ENCODE assay signal across 36 cellular contexts in genomic region chr11:41989173-41989572, GRCh38.
"Had no signal": no experiment of that assay in that cellular context is flagged by ENCODE, and none has a peak within 500 bp of the region (broad histone marks: within the 10 kb centered on the region; RNA-seq: fewer than 3 reads in every experiment).

No MANE protein-coding gene starts in this region.

- H3K4me3 Mint-ChIP-seq: activated CD4-positive, alpha-beta T cell treated with anti-CD3 and anti-CD28 coated beads, Interleukin-2, amount 10 ng/mL, durations not matched to agents 24 days and 14 days; activated CD8-positive, alpha-beta T cell treated with anti-CD3 and anti-CD28 coated beads for 36 hours; activated naive CD8-positive, alpha-beta T cell treated with anti-CD3 and anti-CD28 coated beads, Interleukin-2, amount 10 ng/mL, durations not matched to agents 7 days and 5 days; activated T-cell treated with anti-CD3 and anti-CD28 coated beads, Interleukin-2, amount 50 U/mL, for 72 hours; activated T-helper 17 cell treated with anti-CD3 and anti-CD28 coated beads, Interleukin-2, amount 50 U/mL, for 72 hours had no signal

- H3K36me3 ChIP-seq: adrenal gland, Peyer's patch, SJSA1, WERI-Rb-1 had no signal

- H3K27me3 ChIP-seq: adrenal gland, body of pancreas, Peyer's patch, SJSA1 had no signal

- DNase-seq: activated CD4-positive, alpha-beta T cell treated with anti-CD3 and anti-CD28 coated beads for 1 hour; activated CD4-positive, alpha-beta T cell treated with anti-CD3 and anti-CD28 coated beads, Interleukin-2, amount 10 ng/mL, durations not matched to agents 24 days and 14 days; activated CD4-positive, alpha-beta T cell treated with anti-CD3 and anti-CD28 coated beads, Interleukin-2, amount 50 U/mL, for 4 hours; activated CD4-positive, CD25-positive, alpha-beta regulatory T cell; activated CD8-positive, alpha-beta T cell treated with anti-CD3 and anti-CD28 coated beads for 36 hours; activated effector memory CD4-positive, alpha-beta T cell treated with anti-CD3 and anti-CD28 coated beads, Interleukin-2, amount 50 U/mL, for 16 hours; activated naive CD4-positive, alpha-beta T cell; activated naive CD4-positive, alpha-beta T cell treated with anti-CD3 and anti-CD28 coated beads, Interleukin-2, amount 50 U/mL, for 16 hours; activated naive CD8-positive, alpha-beta T cell treated with anti-CD3 and anti-CD28 coated beads, Interleukin-2, amount 10 ng/mL, durations not matched to agents 7 days and 5 days; activated T-cell treated with anti-CD3 and anti-CD28 coated beads, Interleukin-2, amount 50 U/mL, for 1 hour; activated T-cell treated with anti-CD3 and anti-CD28 coated beads, Interleukin-2, amount 50 U/mL, for 72 hours; adrenal gland; body of pancreas; caudate nucleus; cerebellar nuclear complex; NCI-H1105; NCI-H1417 treated with DMSO at 0.1 percent for 48 hours; NCI-H187 treated with DMSO at 0.1 percent for 48 hours; NCI-H2081; NCI-H226; NCI-H510A; NCI-H526; NCI-H748 treated with DMSO at 0.1 percent for 48 hours; NK-92 treated with Interleukin-12 subunit alpha and Interleukin-12 subunit beta, amount 100 ng/mL, for 24 hours; PC-3; Peyer's patch; RPMI8226; SHP77 treated with DMSO at 0.1 percent for 48 hours; SW 1271; T-helper 1 cell; T-helper 2 cell; T-helper 9 cell; WERI-Rb-1 had no signal

- H3K36me3 Mint-ChIP-seq: activated naive CD8-positive, alpha-beta T cell treated with anti-CD3 and anti-CD28 coated beads, Interleukin-2, amount 10 ng/mL, durations not matched to agents 7 days and 5 days had no signal

- H3K4me1 ChIP-seq: body of pancreas, Peyer's patch had no signal

- H3K4me1 Mint-ChIP-seq: activated CD4-positive, alpha-beta T cell treated with anti-CD3 and anti-CD28 coated beads, Interleukin-2, amount 10 ng/mL, durations not matched to agents 24 days and 14 days; activated naive CD8-positive, alpha-beta T cell treated with anti-CD3 and anti-CD28 coated beads, Interleukin-2, amount 10 ng/mL, durations not matched to agents 7 days and 5 days; activated T-helper 17 cell treated with anti-CD3 and anti-CD28 coated beads, Interleukin-2, amount 50 U/mL, for 72 hours had no signal

- ATAC-seq: activated CD8-positive, alpha-beta T cell treated with anti-CD3 and anti-CD28 coated beads for 36 hours; activated T-cell treated with anti-CD3 and anti-CD28 coated beads, Interleukin-2, amount 50 U/mL, for 72 hours; activated T-helper 17 cell treated with anti-CD3 and anti-CD28 coated beads, Interleukin-2, amount 50 U/mL, for 72 hours; body of pancreas; PC-3 had no signal

- H3K4me3 ChIP-seq: adrenal gland, body of pancreas, Peyer's patch, SJSA1 had no signal

- H3K27me3 Mint-ChIP-seq: activated CD4-positive, alpha-beta T cell treated with anti-CD3 and anti-CD28 coated beads, Interleukin-2, amount 10 ng/mL, durations not matched to agents 24 days and 14 days; activated CD8-positive, alpha-beta T cell treated with anti-CD3 and anti-CD28 coated beads for 36 hours; activated naive CD8-positive, alpha-beta T cell treated with anti-CD3 and anti-CD28 coated beads, Interleukin-2, amount 10 ng/mL, durations not matched to agents 7 days and 5 days; activated T-helper 17 cell treated with anti-CD3 and anti-CD28 coated beads, Interleukin-2, amount 50 U/mL, for 72 hours had no signal

- H3K9me3 ChIP-seq: adrenal gland, body of pancreas, Peyer's patch, SJSA1 had no signal

- H3K27ac Mint-ChIP-seq: activated CD4-positive, alpha-beta T cell treated with anti-CD3 and anti-CD28 coated beads, Interleukin-2, amount 10 ng/mL, durations not matched to agents 24 days and 14 days; activated CD8-positive, alpha-beta T cell treated with anti-CD3 and anti-CD28 coated beads for 36 hours; activated naive CD8-positive, alpha-beta T cell treated with anti-CD3 and anti-CD28 coated beads, Interleukin-2, amount 10 ng/mL, durations not matched to agents 7 days and 5 days; activated T-cell treated with anti-CD3 and anti-CD28 coated beads, Interleukin-2, amount 50 U/mL, for 72 hours; activated T-helper 17 cell treated with anti-CD3 and anti-CD28 coated beads, Interleukin-2, amount 50 U/mL, for 72 hours had no signal

- H3K27ac ChIP-seq: adrenal gland, body of pancreas, KMS-11, Peyer's patch, SJSA1, WERI-Rb-1 had no signal
